ENCODE assay signal across 22 cellular contexts in the genomic region with DNA sequence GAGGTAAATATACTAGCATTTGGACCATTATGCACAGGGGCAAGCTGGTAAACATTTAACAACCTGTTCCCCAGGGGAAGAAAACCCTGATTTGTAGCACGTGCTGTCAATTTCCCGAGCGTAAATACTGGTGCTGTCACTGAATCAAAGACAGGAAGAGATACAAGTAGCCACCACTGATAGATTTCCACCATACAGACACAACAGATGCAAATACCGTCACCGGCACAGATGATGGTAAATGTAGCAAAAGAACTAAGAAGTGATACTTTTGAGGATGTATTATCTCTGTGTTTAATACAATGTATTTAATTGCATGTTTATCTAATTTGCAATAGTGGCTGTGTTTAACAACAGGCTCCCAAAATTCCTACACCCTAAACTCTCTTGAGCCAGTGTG. TPM values are rescaled to one million over a fixed set of nuclear protein-coding genes. Genes with fewer than 3 reads are reported as not detected.
A peak's percentile ranks its signal among the peaks of the same experiment; 100 is the strongest.
DNase-seq lines count a peak whose midpoint lies in the region; ATAC-seq and TF ChIP-seq lines count a peak whose summit lies in the region.
"Had no signal": no experiment of that assay in that cellular context is flagged by ENCODE, and none has a peak within 500 bp of the region (broad histone marks: within the 10 kb centered on the region; RNA-seq: fewer than 3 reads in every experiment).

No MANE protein-coding gene starts in this region.

- 46 to 48% methylated on average over 5 of the region's 5 CpGs for WGBS in testis, 2 donors

- H3K27ac ChIP-seq in DOHH2 (ENCODE audit: low read depth, low read length): peak overlapping the region; percentile 76
- no peak overlapping the region for H3K27ac ChIP-seq in testis
- H3K27ac ChIP-seq: A549 had no signal

- H3K4me3 Mint-ChIP-seq in T-cell: no peak overlapping the region
- H3K4me3 Mint-ChIP-seq: CD14-positive monocyte; CD8-positive, alpha-beta memory T cell had no signal

- no peaks in the 10 kb centered on the region for H3K36me3 ChIP-seq in DOHH2 (ENCODE audit: control insufficient read depth, low read length)
- H3K36me3 ChIP-seq in testis (ENCODE audit: low read depth, missing control alignments): no peaks in the 10 kb centered on the region

- intact Hi-C loops in testis (cut with DNase I; ENCODE audit: low total_unique reads): no loop called here

- H3K27me3 ChIP-seq in DOHH2 (ENCODE audit: control insufficient read depth, low read length) (no peaks in the 10 kb centered on the region), testis (no peaks in the 10 kb centered on the region)

- no peak for TF ChIP-seq CTCF in DOHH2 (IDR thresholded peaks at IDR 0.05; ENCODE audit: low read depth, low read length, poor library complexity, severe bottlenecking)
- TF ChIP-seq CTCF in testis (IDR thresholded peaks at IDR 0.05): no peak

- H3K9me3 ChIP-seq in DOHH2 (ENCODE audit: control insufficient read depth, insufficient read depth, low read length) (no peaks in the 10 kb centered on the region), testis (no peaks in the 10 kb centered on the region)
- H3K9me3 ChIP-seq: A549 had no signal

- H3K4me1 ChIP-seq in DOHH2 (ENCODE audit: control insufficient read depth, low read length) (peaks cover 88% of the 10 kb centered on the region), testis (no peaks in the 10 kb centered on the region)
- H3K4me1 ChIP-seq: A549 had no signal

- peaks cover 7 to 11% of the 10 kb centered on the region in 2 donors for H3K27me3 Mint-ChIP-seq in T-cell

- H3K4me1 Mint-ChIP-seq in T-cell: no peaks in the 10 kb centered on the region
- H3K4me1 Mint-ChIP-seq: CD14-positive monocyte; CD8-positive, alpha-beta memory T cell had no signal

- H3K4me3 ChIP-seq in DOHH2 (ENCODE audit: low read length): peak overlapping the region; percentile 34
- no peak overlapping the region for H3K4me3 ChIP-seq in testis
- H3K4me3 ChIP-seq: A549, K562 had no signal

- no peaks in the 10 kb centered on the region for H3K9me2 ChIP-seq in DOHH2 (replicated peaks; ENCODE audit: control insufficient read depth, low read length)

- no peaks in the 10 kb centered on the region for H3K79me2 ChIP-seq in DOHH2 (ENCODE audit: control insufficient read depth, low read length)

- no peak overlapping the region for H3K27ac Mint-ChIP-seq in T-cell
- H3K27ac Mint-ChIP-seq: CD14-positive monocyte had no signal

- TF ChIP-seq POLR2A in testis (IDR thresholded peaks at IDR 0.05): no peak

- H3F3A ChIP-seq in DOHH2 (ENCODE audit: control insufficient read depth, insufficient read depth): peaks cover 9% of the 10 kb centered on the region

- CTCF ChIA-PET in T-cell (lab: Charles Lee) (no interaction called here), HEK293T (lab: Yijun Ruan, JAX) (no interaction called here)

- no peaks in the 10 kb centered on the region for H3K9me3 Mint-ChIP-seq in T-cell
- H3K9me3 Mint-ChIP-seq: CD14-positive monocyte; CD8-positive, alpha-beta memory T cell had no signal

- peaks cover 2% of the 10 kb centered on the region; the same call in 1 of the 2 replicates for H4K20me1 ChIP-seq in DOHH2 (ENCODE audit: control insufficient read depth, insufficient read depth, low read depth, low read length)

- DNase-seq in NCI-H1694 treated with DMSO at 0.1 percent for 48 hours (lab: John Stamatoyannopoulos, UW) (peak; percentile 50), kidney tubule cell (ENCODE audit: low spot score) (peak; percentile 10), testis (peak; percentile 67), T-cell (no peak), HEK293T (ENCODE audit: extremely low spot score) (no peak)
- no peak for DNase-seq in stimulated activated naive CD4-positive, alpha-beta T cell (lab: John Stamatoyannopoulos, UW)
- DNase-seq: AML-193; Calu3; DMS79 treated with DMSO at 0.1 percent for 48 hours; NCI-H187; NCI-H2107; NCI-H446 treated with DMSO at 0.1 percent for 48 hours; NCI-H82; NK-92 treated with Interleukin-12 subunit alpha and Interleukin-12 subunit beta, amount 100 ng/mL, for 24 hours; Right ventricle myocardium superior; RPMI8226; T-helper 1 cell had no signal

- peak overlapping the region; percentile 49 for H3K4me2 ChIP-seq in DOHH2 (ENCODE audit: low read length)
- H3K4me2 ChIP-seq: A549 had no signal

- no peak for ATAC-seq in T-cell (replicated peaks in 1 of 4)
- ATAC-seq: A549, K562 had no signal

- POLR2A ChIA-PET in T-cell (lab: Charles Lee) (no interaction called here), HEK293T (lab: Yijun Ruan, JAX) (no interaction called here)

- no peaks in the 10 kb centered on the region for H3K36me3 Mint-ChIP-seq in T-cell
- H3K36me3 Mint-ChIP-seq: CD14-positive monocyte; CD8-positive, alpha-beta memory T cell had no signal

TF ChIP-seq in HEK293T, 16 proteins besides CTCF, POLR2A, EP300 and RAD21:
- no peak for TF ChIP-seq LEF1 (IDR thresholded peaks at IDR 0.05; ENCODE audit: borderline replicate concordance)
- no peak for TF ChIP-seq L3MBTL2 (conservative IDR thresholded peaks at IDR 0.05)
- no peak for TF ChIP-seq SUZ12 (IDR thresholded peaks at IDR 0.05)
- TF ChIP-seq FOXK2 (IDR thresholded peaks at IDR 0.05): no peak
- TF ChIP-seq HDGF (IDR thresholded peaks at IDR 0.05; ENCODE audit: borderline replicate concordance): no peak
- no peak for TF ChIP-seq ZNF384 (IDR thresholded peaks at IDR 0.05)
- TF ChIP-seq SP1 (IDR thresholded peaks at IDR 0.05): no peak
- TF ChIP-seq TARDBP (IDR thresholded peaks at IDR 0.05): no peak
- no peak for TF ChIP-seq NFRKB (IDR thresholded peaks at IDR 0.05)
- no peak for TF ChIP-seq ELF4 (IDR thresholded peaks at IDR 0.05)
- TF ChIP-seq, protein P1, sequence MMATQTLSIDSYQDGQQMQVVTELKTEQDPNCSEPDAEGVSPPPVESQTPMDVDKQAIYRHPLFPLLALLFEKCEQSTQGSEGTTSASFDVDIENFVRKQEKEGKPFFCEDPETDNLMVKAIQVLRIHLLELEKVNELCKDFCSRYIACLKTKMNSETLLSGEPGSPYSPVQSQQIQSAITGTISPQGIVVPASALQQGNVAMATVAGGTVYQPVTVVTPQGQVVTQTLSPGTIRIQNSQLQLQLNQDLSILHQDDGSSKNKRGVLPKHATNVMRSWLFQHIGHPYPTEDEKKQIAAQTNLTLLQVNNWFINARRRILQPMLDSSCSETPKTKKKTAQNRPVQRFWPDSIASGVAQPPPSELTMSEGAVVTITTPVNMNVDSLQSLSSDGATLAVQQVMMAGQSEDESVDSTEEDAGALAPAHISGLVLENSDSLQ (IDR thresholded peaks at IDR 0.05): no peak
- TF ChIP-seq BHLHE40 (IDR thresholded peaks at IDR 0.05; ENCODE audit: borderline replicate concordance): no peak
- no peak for TF ChIP-seq FOXA1 (IDR thresholded peaks at IDR 0.05)
- no peak for TF ChIP-seq CTBP1 (IDR thresholded peaks at IDR 0.05; ENCODE audit: borderline replicate concordance)
- TF ChIP-seq ARNT (IDR thresholded peaks at IDR 0.05): no peak
- TF ChIP-seq FOXM1 (IDR thresholded peaks at IDR 0.05; ENCODE audit: borderline replicate concordance): no peak

RNA-seq across cellular contexts. Expression of gene SHISAL1, which starts 39.6 kb away (rescaled TPM):
- total RNA-seq in testis (1 to 10 TPM; 3.0 to 3.9 TPM), T-cell (under 1 TPM in 2 of 5 donors, not detected in 3; 0.03 to 0.06 TPM)
- polyA plus RNA-seq in testis (ENCODE audit: insufficient read depth, low read depth, low replicate concordance): 3.1 TPM
- total RNA-seq: Calu3; CD8-positive, alpha-beta memory T cell; K562 had no signal
- polyA plus RNA-seq: CD14-positive monocyte; CD8-positive, alpha-beta memory T cell; K562 had no signal

Comparison
In these comparisons a context has a peak if more than half of its experiments do, and no peak if none do; other contexts are left out.
1. DNase-seq: peak in NCI-H1694 treated with DMSO at 0.1 percent for 48 hours (single experiment), kidney tubule cell (single experiment) and testis (single experiment); none in stimulated activated naive CD4-positive, alpha-beta T cell (0 of 6), T-cell (0 of 34) and HEK293T (single experiment).